In genomic region chr3:143001034-143001368, GRCh38 we compare ENCODE assay signal across 8 cellular contexts. TPM values are rescaled to one million over a fixed set of nuclear protein-coding genes. Genes with fewer than 3 reads are reported as not detected.
DNase-seq lines count a peak whose midpoint lies in the region; ATAC-seq and TF ChIP-seq lines count a peak whose summit lies in the region.

No MANE protein-coding gene starts in this region.

- TF ChIP-seq POLR2A in gastrocnemius medialis (IDR thresholded peaks at IDR 0.05) = no peak

- intact Hi-C loops in activated CD4-positive, alpha-beta memory T cell treated with anti-CD3 and anti-CD28 coated beads for 36 hours (cut with micrococcal nuclease) = loop anchor here (1.0 to 10.0 kb wide), 6 partner anchors 121 to 972 kb away; partner anchors contain the start of gene ATR
- intact Hi-C loops in heart right ventricle (cut with DNase I) (loop anchor here in 2 of 10 donors (2.0 to 5.0 kb wide), 2 partner anchors 422 to 424 kb away; partner anchors contain the start of gene ATR (in 2 of the 2)), gastrocnemius medialis (cut with DNase I; ENCODE audit: low total_unique reads) (loop anchor here (1.0 to 5.0 kb wide), 3 partner anchors 14 to 554 kb away; partner anchors contain the start of genes ATR and XRN1)

- H3K27ac ChIP-seq in heart right ventricle (peak overlapping the region; percentile 52 to 94 (median 89)), gastrocnemius medialis (peak overlapping the region; percentile 92 to 95 (median 94))

- in situ Hi-C loops in gastrocnemius medialis (cut with MboI; ENCODE audit: low sequenced_read_pairs in 4 of 4) = loop anchor here in 1 of 4 donors (10.0 to 25.0 kb wide), 2 partner anchors 406 to 564 kb away; partner anchors contain the start of genes PLS1 and XRN1

- POLR2A ChIA-PET in activated CD4-positive, alpha-beta memory T cell treated with anti-CD3 and anti-CD28 coated beads for 36 hours (lab: Charles Lee) = interaction anchor here (0.6 to 2.8 kb wide), 12 partner anchors 9 to 970 kb away, joined by 3 to 26 read pairs (median 3); partner anchors contain the start of genes ATR, DIPK2A and PLS1

- H3K9me3 ChIP-seq in heart right ventricle (no peaks in the 10 kb centered on the region), gastrocnemius medialis (no peaks in the 10 kb centered on the region)

- H3K27ac Mint-ChIP-seq in activated CD4-positive, alpha-beta memory T cell treated with anti-CD3 and anti-CD28 coated beads for 36 hours = peak overlapping the region; percentile 96

- H3K27me3 Mint-ChIP-seq in activated CD4-positive, alpha-beta memory T cell treated with anti-CD3 and anti-CD28 coated beads for 36 hours = no peaks in the 10 kb centered on the region

- H3K9me3 Mint-ChIP-seq in activated CD4-positive, alpha-beta memory T cell treated with anti-CD3 and anti-CD28 coated beads for 36 hours = no peaks in the 10 kb centered on the region

- H3K36me3 ChIP-seq in heart right ventricle (no peaks in the 10 kb centered on the region), gastrocnemius medialis (no peaks in the 10 kb centered on the region)

- TF ChIP-seq CTCF in GM10266 (IDR thresholded peaks at IDR 0.05; ENCODE audit: control insufficient read depth, insufficient read depth, low read depth, missing control alignments) = no peak
- no peak for TF ChIP-seq CTCF in heart right ventricle (IDR thresholded peaks at IDR 0.05)
- no peak for TF ChIP-seq CTCF in gastrocnemius medialis (IDR thresholded peaks at IDR 0.05 in 4 of 5, conservative IDR thresholded peaks at IDR 0.05 in 1 of 5)

- peaks cover 29% of the 10 kb centered on the region for H3K4me1 Mint-ChIP-seq in activated CD4-positive, alpha-beta memory T cell treated with anti-CD3 and anti-CD28 coated beads for 36 hours (ENCODE audit: low read depth)

- peaks cover 3% of the 10 kb centered on the region for H3K36me3 Mint-ChIP-seq in activated CD4-positive, alpha-beta memory T cell treated with anti-CD3 and anti-CD28 coated beads for 36 hours

- H3K4me3 ChIP-seq in heart right ventricle (peak overlapping the region; percentile 62 to 91 (median 77)), gastrocnemius medialis (peak overlapping the region; percentile 65 to 95 (median 87))

- DNase-seq in GM10266 (ENCODE audit: extremely low spot score) = peak; percentile 71
- DNase-seq in activated CD4-positive, alpha-beta memory T cell treated with anti-CD3 and anti-CD28 coated beads for 36 hours = peak; percentile 81
- peak in 1 of 2 donors; percentile 55 for DNase-seq in heart right ventricle
- DNase-seq in gastrocnemius medialis = peak in 1 of 2 donors; percentile 69
- no peak for DNase-seq in central memory CD4-positive, alpha-beta T cell
- DNase-seq in islet precursor cell = no peak

- no peaks in the 10 kb centered on the region for H3K27me3 ChIP-seq in heart right ventricle
- H3K27me3 ChIP-seq in gastrocnemius medialis = no peaks in the 10 kb centered on the region

- ATAC-seq in GM21381 (IDR thresholded peaks at IDR 0.05; ENCODE audit: unreplicated experiment) (peak; percentile 64), HG03571 (IDR thresholded peaks at IDR 0.05; ENCODE audit: unreplicated experiment) (peak; percentile 74), heart right ventricle (peak in 7 of 8 donors; percentile 83 to 91 (median 86)), gastrocnemius medialis (peak; percentile 86 to 89)

- H3K4me3 Mint-ChIP-seq in activated CD4-positive, alpha-beta memory T cell treated with anti-CD3 and anti-CD28 coated beads for 36 hours = peak overlapping the region; percentile 88

- WGBS in heart right ventricle, 2 donors = 0% methylated on average over 15 of the region's 15 CpGs

- CTCF ChIA-PET in activated CD4-positive, alpha-beta memory T cell treated with anti-CD3 and anti-CD28 coated beads for 36 hours (lab: Charles Lee) = interaction anchor here (0.6 to 2.4 kb wide), 10 partner anchors 8 to 971 kb away, joined by 3 to 15 read pairs (median 4); partner anchors contain the start of gene DIPK2A

- H3K4me1 ChIP-seq in heart right ventricle = peaks cover 0 to 61% (median 51%) of the 10 kb centered on the region in 9 donors
- H3K4me1 ChIP-seq in gastrocnemius medialis = peaks cover 44 to 50% of the 10 kb centered on the region in 2 donors

RNA-seq across cellular contexts. Expression of gene U2SURP, which starts 0.4 kb away (rescaled TPM):
- total RNA-seq in activated CD4-positive, alpha-beta memory T cell treated with anti-CD3 and anti-CD28 coated beads for 36 hours = 100 to 1,000 TPM; 178 to 182 TPM
- total RNA-seq in heart right ventricle (10 to 100 TPM; 35.8 to 49.3 (median 40.2) TPM), gastrocnemius medialis (10 to 100 TPM; 43.2 to 63.7 (median 43.9) TPM)
- 10 to 100 TPM; 14.1 to 47.4 TPM for polyA plus RNA-seq in heart right ventricle

RNA-seq across cellular contexts. Expression of gene PAQR9, which starts 37.5 kb away (rescaled TPM):
- not detected for total RNA-seq in activated CD4-positive, alpha-beta memory T cell treated with anti-CD3 and anti-CD28 coated beads for 36 hours
- total RNA-seq in heart right ventricle (10 to 100 TPM in 9 of 10 donors, 1 to 10 TPM in 1; 9.7 to 18.4 (median 15.4) TPM), gastrocnemius medialis (1 to 10 TPM in 1 of 4 donors, under 1 TPM in 2, not detected in 1; 0.20 to 1.0 (median 0.27) TPM)
- polyA plus RNA-seq in heart right ventricle = 1 to 10 TPM; 3.9 to 5.1 TPM

Comparison
In these comparisons a context has a peak if more than half of its experiments do, and no peak if none do; other contexts are left out.
1. DNase-seq: peak in GM10266 (single experiment) and activated CD4-positive, alpha-beta memory T cell treated with anti-CD3 and anti-CD28 coated beads for 36 hours (single experiment); none in central memory CD4-positive, alpha-beta T cell (single experiment) and islet precursor cell (single experiment).
2. RNA of gene PAQR9, which starts 37.5 kb away (total RNA-seq): 9.7 to 18.4 TPM in heart right ventricle; 0.20 to 1.0 TPM in gastrocnemius medialis and not detected in activated CD4-positive, alpha-beta memory T cell treated with anti-CD3 and anti-CD28 coated beads for 36 hours; every median in the first group is over 4 times any median in the second.
3. Peak in every context shown above with its lines, with median percentiles within 50 percentile points of each other: ATAC-seq.